Comparison of ENCODE assay signal across 1 cellular context in the genomic region with DNA sequence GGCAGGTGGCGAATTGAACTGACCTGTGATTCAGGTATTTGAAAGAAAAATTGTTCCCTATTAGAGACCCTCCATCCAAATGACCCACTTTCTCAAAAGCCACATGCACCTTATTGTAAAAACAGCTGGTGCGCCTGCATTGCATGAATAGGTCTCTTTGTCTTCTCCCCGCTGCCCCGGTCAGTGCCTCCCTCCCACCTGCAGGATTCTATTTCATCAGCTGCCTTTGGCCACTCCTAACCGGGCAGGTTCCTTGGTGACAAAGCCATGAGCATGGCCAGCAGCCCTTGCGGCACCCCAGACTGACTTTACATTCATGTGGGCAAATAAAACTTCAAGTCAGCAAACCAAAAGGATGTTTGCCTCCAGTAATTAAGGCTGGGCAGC.
TF ChIP-seq lines count a peak whose summit lies in the region.

No MANE protein-coding gene starts in this region.

TF ChIP-seq in HepG2, 621 proteins besides CTCF, POLR2A, EP300 and RAD21 (continued from another document and continues in another):
- TF ChIP-seq, protein P1, sequence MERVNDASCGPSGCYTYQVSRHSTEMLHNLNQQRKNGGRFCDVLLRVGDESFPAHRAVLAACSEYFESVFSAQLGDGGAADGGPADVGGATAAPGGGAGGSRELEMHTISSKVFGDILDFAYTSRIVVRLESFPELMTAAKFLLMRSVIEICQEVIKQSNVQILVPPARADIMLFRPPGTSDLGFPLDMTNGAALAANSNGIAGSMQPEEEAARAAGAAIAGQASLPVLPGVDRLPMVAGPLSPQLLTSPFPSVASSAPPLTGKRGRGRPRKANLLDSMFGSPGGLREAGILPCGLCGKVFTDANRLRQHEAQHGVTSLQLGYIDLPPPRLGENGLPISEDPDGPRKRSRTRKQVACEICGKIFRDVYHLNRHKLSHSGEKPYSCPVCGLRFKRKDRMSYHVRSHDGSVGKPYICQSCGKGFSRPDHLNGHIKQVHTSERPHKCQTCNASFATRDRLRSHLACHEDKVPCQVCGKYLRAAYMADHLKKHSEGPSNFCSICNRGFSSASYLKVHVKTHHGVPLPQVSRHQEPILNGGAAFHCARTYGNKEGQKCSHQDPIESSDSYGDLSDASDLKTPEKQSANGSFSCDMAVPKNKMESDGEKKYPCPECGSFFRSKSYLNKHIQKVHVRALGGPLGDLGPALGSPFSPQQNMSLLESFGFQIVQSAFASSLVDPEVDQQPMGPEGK (CRISPR knock-in tag; IDR thresholded peaks at IDR 0.05), result peak; percentile 59; the same call in 1 of the 2 replicates
- peak; percentile 32; the same call in 1 of the 2 replicates for TF ChIP-seq ELF3 (CRISPR knock-in tag; IDR thresholded peaks at IDR 0.05)
- no peak for TF ChIP-seq MTA3 (CRISPR knock-in tag; IDR thresholded peaks at IDR 0.05)
- TF ChIP-seq ZNF18 (CRISPR knock-in tag; IDR thresholded peaks at IDR 0.05; ENCODE audit: insufficient replicate concordance), result peak; percentile 28
- TF ChIP-seq ATF5 (CRISPR knock-in tag; IDR thresholded peaks at IDR 0.05; ENCODE audit: low read depth), result no peak
- TF ChIP-seq RXRB (CRISPR knock-in tag; IDR thresholded peaks at IDR 0.05; ENCODE audit: borderline replicate concordance), result peak; percentile 44; the same call in 1 of the 2 replicates
- TF ChIP-seq, protein P2, sequence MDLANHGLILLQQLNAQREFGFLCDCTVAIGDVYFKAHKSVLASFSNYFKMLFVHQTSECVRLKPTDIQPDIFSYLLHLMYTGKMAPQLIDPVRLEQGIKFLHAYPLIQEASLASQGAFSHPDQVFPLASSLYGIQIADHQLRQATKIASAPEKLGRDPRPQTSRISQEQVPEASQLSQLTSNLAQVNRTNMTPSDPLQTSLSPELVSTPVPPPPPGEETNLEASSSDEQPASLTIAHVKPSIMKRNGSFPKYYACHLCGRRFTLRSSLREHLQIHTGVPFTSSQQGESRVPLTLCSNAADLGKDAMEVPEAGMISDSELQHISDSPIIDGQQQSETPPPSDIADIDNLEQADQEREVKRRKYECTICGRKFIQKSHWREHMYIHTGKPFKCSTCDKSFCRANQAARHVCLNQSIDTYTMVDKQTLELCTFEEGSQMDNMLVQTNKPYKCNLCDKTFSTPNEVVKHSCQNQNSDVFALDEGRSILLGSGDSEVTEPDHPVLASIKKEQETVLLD (CRISPR knock-in tag; IDR thresholded peaks at IDR 0.05; ENCODE audit: low read depth), result no peak
- TF ChIP-seq ZNF292 (CRISPR knock-in tag; IDR thresholded peaks at IDR 0.05; ENCODE audit: borderline replicate concordance, low read depth), result peak; percentile 19; the same call in 1 of the 2 replicates
- peak; percentile 44; the same call in 1 of the 2 replicates for TF ChIP-seq PHF21A (CRISPR knock-in tag; IDR thresholded peaks at IDR 0.05)
- TF ChIP-seq, protein P3, sequence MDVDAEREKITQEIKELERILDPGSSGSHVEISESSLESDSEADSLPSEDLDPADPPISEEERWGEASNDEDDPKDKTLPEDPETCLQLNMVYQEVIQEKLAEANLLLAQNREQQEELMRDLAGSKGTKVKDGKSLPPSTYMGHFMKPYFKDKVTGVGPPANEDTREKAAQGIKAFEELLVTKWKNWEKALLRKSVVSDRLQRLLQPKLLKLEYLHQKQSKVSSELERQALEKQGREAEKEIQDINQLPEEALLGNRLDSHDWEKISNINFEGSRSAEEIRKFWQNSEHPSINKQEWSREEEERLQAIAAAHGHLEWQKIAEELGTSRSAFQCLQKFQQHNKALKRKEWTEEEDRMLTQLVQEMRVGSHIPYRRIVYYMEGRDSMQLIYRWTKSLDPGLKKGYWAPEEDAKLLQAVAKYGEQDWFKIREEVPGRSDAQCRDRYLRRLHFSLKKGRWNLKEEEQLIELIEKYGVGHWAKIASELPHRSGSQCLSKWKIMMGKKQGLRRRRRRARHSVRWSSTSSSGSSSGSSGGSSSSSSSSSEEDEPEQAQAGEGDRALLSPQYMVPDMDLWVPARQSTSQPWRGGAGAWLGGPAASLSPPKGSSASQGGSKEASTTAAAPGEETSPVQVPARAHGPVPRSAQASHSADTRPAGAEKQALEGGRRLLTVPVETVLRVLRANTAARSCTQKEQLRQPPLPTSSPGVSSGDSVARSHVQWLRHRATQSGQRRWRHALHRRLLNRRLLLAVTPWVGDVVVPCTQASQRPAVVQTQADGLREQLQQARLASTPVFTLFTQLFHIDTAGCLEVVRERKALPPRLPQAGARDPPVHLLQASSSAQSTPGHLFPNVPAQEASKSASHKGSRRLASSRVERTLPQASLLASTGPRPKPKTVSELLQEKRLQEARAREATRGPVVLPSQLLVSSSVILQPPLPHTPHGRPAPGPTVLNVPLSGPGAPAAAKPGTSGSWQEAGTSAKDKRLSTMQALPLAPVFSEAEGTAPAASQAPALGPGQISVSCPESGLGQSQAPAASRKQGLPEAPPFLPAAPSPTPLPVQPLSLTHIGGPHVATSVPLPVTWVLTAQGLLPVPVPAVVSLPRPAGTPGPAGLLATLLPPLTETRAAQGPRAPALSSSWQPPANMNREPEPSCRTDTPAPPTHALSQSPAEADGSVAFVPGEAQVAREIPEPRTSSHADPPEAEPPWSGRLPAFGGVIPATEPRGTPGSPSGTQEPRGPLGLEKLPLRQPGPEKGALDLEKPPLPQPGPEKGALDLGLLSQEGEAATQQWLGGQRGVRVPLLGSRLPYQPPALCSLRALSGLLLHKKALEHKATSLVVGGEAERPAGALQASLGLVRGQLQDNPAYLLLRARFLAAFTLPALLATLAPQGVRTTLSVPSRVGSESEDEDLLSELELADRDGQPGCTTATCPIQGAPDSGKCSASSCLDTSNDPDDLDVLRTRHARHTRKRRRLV (CRISPR knock-in tag; IDR thresholded peaks at IDR 0.05), result 0 out of 2 replicates have a peak, but pooled peaks have one; percentile 5
- peak; percentile 79 for TF ChIP-seq ZNF644 (CRISPR knock-in tag; IDR thresholded peaks at IDR 0.05; ENCODE audit: low read depth)
- no peak for TF ChIP-seq MAFK (conservative IDR thresholded peaks at IDR 0.05 in 1 of 2, IDR thresholded peaks at IDR 0.05 in 1 of 2; ENCODE audit: low read length in 2 of 2)
- TF ChIP-seq SOX5 (CRISPR knock-in tag; IDR thresholded peaks at IDR 0.05; ENCODE audit: borderline replicate concordance), result peak; percentile 49; the same call in 1 of the 2 replicates
- TF ChIP-seq FOXA1 (IDR thresholded peaks at IDR 0.05), result no peak
- TF ChIP-seq FOXA1 (CRISPR knock-in tag; IDR thresholded peaks at IDR 0.05), result peak; percentile 46; the same call in 1 of the 2 replicates
- no peak for TF ChIP-seq ZNF354B (CRISPR knock-in tag; IDR thresholded peaks at IDR 0.05)
- TF ChIP-seq PPARG (CRISPR knock-in tag; conservative IDR thresholded peaks at IDR 0.05), result no peak
- TF ChIP-seq, protein P4, sequence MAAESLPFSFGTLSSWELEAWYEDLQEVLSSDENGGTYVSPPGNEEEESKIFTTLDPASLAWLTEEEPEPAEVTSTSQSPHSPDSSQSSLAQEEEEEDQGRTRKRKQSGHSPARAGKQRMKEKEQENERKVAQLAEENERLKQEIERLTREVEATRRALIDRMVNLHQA (CRISPR knock-in tag; IDR thresholded peaks at IDR 0.05), result no peak
- peak; percentile 21; the same call in 1 of the 3 replicates for TF ChIP-seq MXI1 (IDR thresholded peaks at IDR 0.05; ENCODE audit: borderline replicate concordance, low read depth, low read length)
- TF ChIP-seq MED1 (CRISPR knock-in tag; IDR thresholded peaks at IDR 0.05), result 0 out of 2 replicates have a peak, but pooled peaks have one; percentile 11
- peak; percentile 48; the same call in 1 of the 2 replicates for TF ChIP-seq CEBPB (IDR thresholded peaks at IDR 0.05; ENCODE audit: borderline replicate concordance, low read depth, low read length)
- no peak; the same call in 1 of the 2 replicates for TF ChIP-seq NKX3-1 (CRISPR knock-in tag; IDR thresholded peaks at IDR 0.05)
- TF ChIP-seq E2F1 (CRISPR knock-in tag; IDR thresholded peaks at IDR 0.05), result no peak
- TF ChIP-seq ATAD3A (CRISPR knock-in tag; IDR thresholded peaks at IDR 0.05), result no peak
- no peak for TF ChIP-seq POGZ (CRISPR knock-in tag; IDR thresholded peaks at IDR 0.05)
- TF ChIP-seq FOSL2 (CRISPR knock-in tag; IDR thresholded peaks at IDR 0.05), result peak; percentile 59; the same call in 1 of the 2 replicates
- TF ChIP-seq ZNF224 (CRISPR knock-in tag; IDR thresholded peaks at IDR 0.05), result 0 out of 2 replicates have a peak, but pooled peaks have one; percentile 55
- TF ChIP-seq KDM3A (CRISPR knock-in tag; IDR thresholded peaks at IDR 0.05; ENCODE audit: low read depth), result 0 out of 2 replicates have a peak, but pooled peaks have one; percentile 10
- TF ChIP-seq HOXD1 (CRISPR knock-in tag; IDR thresholded peaks at IDR 0.05), result no peak
- peak; percentile 58 for TF ChIP-seq HDAC1 (CRISPR knock-in tag; IDR thresholded peaks at IDR 0.05)
- TF ChIP-seq HNF1A (IDR thresholded peaks at IDR 0.05; ENCODE audit: low read depth), result no peak
- 0 out of 2 replicates have a peak, but pooled peaks have one; percentile 46 for TF ChIP-seq HNF1A (CRISPR knock-in tag; IDR thresholded peaks at IDR 0.05; ENCODE audit: borderline replicate concordance)
- 0 out of 2 replicates have a peak, but pooled peaks have one; percentile 6 for TF ChIP-seq ZMYM4 (CRISPR knock-in tag; IDR thresholded peaks at IDR 0.05)
- TF ChIP-seq HMG20B (CRISPR knock-in tag; conservative IDR thresholded peaks at IDR 0.05), result 0 out of 2 replicates have a peak, but pooled peaks have one; percentile 24
- TF ChIP-seq RBFOX2 (IDR thresholded peaks at IDR 0.05; ENCODE audit: low read depth, low read length), result peak; percentile 45; the same call in 1 of the 2 replicates
- TF ChIP-seq, protein P5, sequence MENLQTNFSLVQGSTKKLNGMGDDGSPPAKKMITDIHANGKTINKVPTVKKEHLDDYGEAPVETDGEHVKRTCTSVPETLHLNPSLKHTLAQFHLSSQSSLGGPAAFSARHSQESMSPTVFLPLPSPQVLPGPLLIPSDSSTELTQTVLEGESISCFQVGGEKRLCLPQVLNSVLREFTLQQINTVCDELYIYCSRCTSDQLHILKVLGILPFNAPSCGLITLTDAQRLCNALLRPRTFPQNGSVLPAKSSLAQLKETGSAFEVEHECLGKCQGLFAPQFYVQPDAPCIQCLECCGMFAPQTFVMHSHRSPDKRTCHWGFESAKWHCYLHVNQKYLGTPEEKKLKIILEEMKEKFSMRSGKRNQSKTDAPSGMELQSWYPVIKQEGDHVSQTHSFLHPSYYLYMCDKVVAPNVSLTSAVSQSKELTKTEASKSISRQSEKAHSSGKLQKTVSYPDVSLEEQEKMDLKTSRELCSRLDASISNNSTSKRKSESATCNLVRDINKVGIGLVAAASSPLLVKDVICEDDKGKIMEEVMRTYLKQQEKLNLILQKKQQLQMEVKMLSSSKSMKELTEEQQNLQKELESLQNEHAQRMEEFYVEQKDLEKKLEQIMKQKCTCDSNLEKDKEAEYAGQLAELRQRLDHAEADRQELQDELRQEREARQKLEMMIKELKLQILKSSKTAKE (CRISPR knock-in tag; IDR thresholded peaks at IDR 0.05; ENCODE audit: borderline replicate concordance), result 0 out of 2 replicates have a peak, but pooled peaks have one; percentile 9
- TF ChIP-seq RARA (CRISPR knock-in tag; IDR thresholded peaks at IDR 0.05), result peak; percentile 59; the same call in 1 of the 2 replicates
- TF ChIP-seq GATAD2A (CRISPR knock-in tag; IDR thresholded peaks at IDR 0.05), result peak; percentile 81; the same call in 1 of the 2 replicates
- TF ChIP-seq YEATS4 (CRISPR knock-in tag; IDR thresholded peaks at IDR 0.05; ENCODE audit: borderline replicate concordance), result peak; percentile 28; the same call in 1 of the 2 replicates
- peak; percentile 54; the same call in 1 of the 2 replicates for TF ChIP-seq TBX2 (CRISPR knock-in tag; IDR thresholded peaks at IDR 0.05; ENCODE audit: borderline replicate concordance)
